Comparison of ENCODE assay signal across 20 cellular contexts in the genomic region with DNA sequence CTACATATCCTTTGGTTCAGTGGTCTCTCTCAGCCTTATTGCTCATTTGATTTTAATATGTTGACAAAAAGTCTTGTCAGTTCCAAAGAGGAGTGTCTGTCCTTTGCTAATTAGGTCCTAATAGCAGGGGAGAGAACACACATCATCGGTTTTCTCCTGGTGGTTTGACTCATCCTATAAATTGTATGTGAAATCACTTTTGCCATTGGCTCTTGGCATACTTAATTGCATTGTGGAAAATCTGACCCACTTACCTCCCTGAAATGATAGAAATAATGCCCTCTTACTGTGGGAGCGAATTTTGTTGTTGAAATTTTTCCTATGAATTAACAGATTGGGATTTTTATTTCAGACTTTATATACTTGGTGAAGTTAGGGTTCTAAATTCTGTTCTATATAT. TPM values are rescaled to one million over a fixed set of nuclear protein-coding genes. Genes with fewer than 3 reads are reported as not detected.
DNase-seq lines count a peak whose midpoint lies in the region; FAIRE-seq lines count a peak whose summit lies in the region.
"Had no signal": no experiment of that assay in that cellular context is flagged by ENCODE, and none has a peak within 500 bp of the region (broad histone marks: within the 10 kb centered on the region; RNA-seq: fewer than 3 reads in every experiment).

No MANE protein-coding gene starts in this region.

- POLR2A ChIA-PET in activated CD4-positive, alpha-beta memory T cell treated with anti-CD3 and anti-CD28 coated beads for 36 hours (lab: Charles Lee), result no interaction called here

- peaks cover 11% of the 10 kb centered on the region for H3K9me3 Mint-ChIP-seq in activated CD4-positive, alpha-beta memory T cell treated with anti-CD3 and anti-CD28 coated beads for 36 hours

- no peaks in the 10 kb centered on the region for H3K4me1 Mint-ChIP-seq in activated CD4-positive, alpha-beta memory T cell treated with anti-CD3 and anti-CD28 coated beads for 36 hours (ENCODE audit: low read depth)
- H3K4me1 Mint-ChIP-seq: CD8-positive, alpha-beta memory T cell had no signal

- no peak overlapping the region for H3K4me3 Mint-ChIP-seq in activated CD4-positive, alpha-beta memory T cell treated with anti-CD3 and anti-CD28 coated beads for 36 hours
- H3K4me3 Mint-ChIP-seq: CD8-positive, alpha-beta memory T cell; GM23338 had no signal

- DNase-seq in NCI-H146 (lab: John Stamatoyannopoulos, UW), result peak; percentile 17
- DNase-seq in NCI-H146 treated with DMSO at 0.1 percent for 48 hours (lab: John Stamatoyannopoulos, UW; ENCODE audit: unreplicated experiment), result no peak
- DNase-seq in NCI-H2081 treated with DMSO at 0.1 percent for 48 hours (lab: John Stamatoyannopoulos, UW), result peak; percentile 4
- no peak for DNase-seq in urothelium cell line (ENCODE audit: low spot score)
- no peak for DNase-seq in activated CD4-positive, alpha-beta memory T cell treated with anti-CD3 and anti-CD28 coated beads for 36 hours
- no peak for DNase-seq in SW480 (ENCODE audit: low spot score)
- DNase-seq in NCI-H1694 (lab: John Stamatoyannopoulos, UW), result no peak
- DNase-seq: BE2C; CD8-positive, alpha-beta memory T cell; DMS79 treated with DMSO at 0.1 percent for 48 hours; GDM1; KG1; NCI-H1436 treated with DMSO at 0.1 percent for 48 hours; NCI-H2107; NCI-H526 treated with DMSO at 0.1 percent for 48 hours; PC-9; SJCRH30 had no signal

- no peak overlapping the region for H3K27ac Mint-ChIP-seq in activated CD4-positive, alpha-beta memory T cell treated with anti-CD3 and anti-CD28 coated beads for 36 hours
- H3K27ac Mint-ChIP-seq: CD8-positive, alpha-beta memory T cell; GM23338 had no signal

- intact Hi-C loops in activated CD4-positive, alpha-beta memory T cell treated with anti-CD3 and anti-CD28 coated beads for 36 hours (cut with micrococcal nuclease), result no loop called here

- peaks cover 5% of the 10 kb centered on the region for H3K27me3 Mint-ChIP-seq in activated CD4-positive, alpha-beta memory T cell treated with anti-CD3 and anti-CD28 coated beads for 36 hours

- H3K36me3 Mint-ChIP-seq in activated CD4-positive, alpha-beta memory T cell treated with anti-CD3 and anti-CD28 coated beads for 36 hours, result peaks cover 2% of the 10 kb centered on the region

- CTCF ChIA-PET in activated CD4-positive, alpha-beta memory T cell treated with anti-CD3 and anti-CD28 coated beads for 36 hours (lab: Charles Lee), result no interaction called here

- FAIRE-seq in islet of Langerhans (lab: Jason Lieb, UNC) (peak; percentile 91), urothelium cell line (lab: Jason Lieb, UNC) (peak; percentile 32)
- FAIRE-seq: GM12878 had no signal

RNA-seq across cellular contexts. Expression of a gene that starts 58.3 kb away (rescaled TPM):
- total RNA-seq in activated CD4-positive, alpha-beta memory T cell treated with anti-CD3 and anti-CD28 coated beads for 36 hours, result under 1 TPM; 0.40 to 0.56 TPM

Comparison
In these comparisons a context has a peak if more than half of its experiments do, and no peak if none do; other contexts are left out.
1. DNase-seq: peak in NCI-H146 (single experiment) and NCI-H2081 treated with DMSO at 0.1 percent for 48 hours (single experiment); none in NCI-H146 treated with DMSO at 0.1 percent for 48 hours (single experiment), urothelium cell line (single experiment), activated CD4-positive, alpha-beta memory T cell treated with anti-CD3 and anti-CD28 coated beads for 36 hours (single experiment), SW480 (single experiment) and NCI-H1694 (single experiment).